8 cellular contexts compared by ENCODE assay signal in the genomic region with DNA sequence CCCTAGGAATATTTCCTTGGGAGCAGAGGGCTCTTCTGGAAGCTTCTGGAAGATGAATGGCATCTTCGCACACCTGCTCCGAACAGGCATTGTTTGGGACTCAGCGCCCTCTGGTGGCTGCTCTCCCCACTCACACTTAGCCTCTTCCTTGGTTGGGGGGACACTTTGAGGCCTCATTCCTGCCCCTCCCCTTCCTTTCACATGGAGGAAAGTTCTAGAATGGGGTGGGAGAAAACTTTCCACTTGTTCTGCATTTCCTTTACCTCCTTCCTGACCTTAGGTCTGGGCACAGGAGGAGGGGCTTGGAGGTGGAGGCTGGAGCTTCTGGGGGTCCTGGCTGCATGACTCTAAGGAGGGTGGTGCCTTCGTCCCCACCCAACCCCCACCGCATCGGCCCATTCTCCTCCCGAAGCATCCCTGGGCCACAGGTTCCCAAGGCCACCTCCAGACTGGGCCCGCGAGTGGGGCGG. TPM values are rescaled to one million over a fixed set of nuclear protein-coding genes. Genes with fewer than 3 reads are reported as not detected.
A peak's percentile ranks its signal among the peaks of the same experiment; 100 is the strongest.
DNase-seq lines count a peak whose midpoint lies in the region; ATAC-seq, FAIRE-seq and TF ChIP-seq lines count a peak whose summit lies in the region.

No MANE protein-coding gene starts in this region.

- TF ChIP-seq EP300 in SK-N-SH (IDR thresholded peaks at IDR 0.05; ENCODE audit: borderline replicate concordance in 1 of 2, low read depth in 1 of 2, low read length in 1 of 2) (no peak; a peak in 1 of 4 replicates), K562 (IDR thresholded peaks at IDR 0.05; ENCODE audit: low read length) (peak; percentile 19; the same call in 1 of the 2 replicates)

- TF ChIP-seq POLR2A in K562 (conservative IDR thresholded peaks at IDR 0.05) = no peak

- CTCF ChIA-PET in SK-N-SH (lab: Yijun Ruan, JAX) (interaction anchor here (0.6 to 5.8 kb wide), 78 partner anchors 12 to 812 kb away, joined by 3 to 109 read pairs (median 4); a partner anchor contains a TSS), K562 (lab: Yijun Ruan, JAX; ENCODE audit: low intra/inter-chr PET ratio) (interaction anchor here (0.6 to 3.7 kb wide), 5 partner anchors 11 to 325 kb away, joined by 3 to 13 read pairs (median 4); no protein-coding TSS in a partner anchor)

- H3K9me1 ChIP-seq in K562 (ENCODE audit: control insufficient read depth, insufficient read depth, low read length) = no peaks in the 10 kb centered on the region

- intact Hi-C loops in Right ventricle myocardium superior (cut with DNase I) = loop anchor here (2.0 kb wide), 1 partner anchor 325 kb away; no protein-coding TSS in a partner anchor
- intact Hi-C loops in cardiac septum (cut with DNase I) = loop anchor here (2.0 to 5.0 kb wide), 3 partner anchors 270 to 650 kb away; no protein-coding TSS in a partner anchor
- intact Hi-C loops in K562 (cut with micrococcal nuclease) = loop anchor here (1.0 to 5.0 kb wide), 5 partner anchors 148 to 329 kb away; no protein-coding TSS in a partner anchor

- H3F3A ChIP-seq in SK-N-SH (replicated peaks; ENCODE audit: insufficient read depth) = no peaks in the 10 kb centered on the region

- POLR2A ChIA-PET in SK-N-SH (lab: Yijun Ruan, JAX) = no interaction called here
- POLR2A ChIA-PET in K562 (lab: Yijun Ruan, JAX) = no interaction called here

- WGBS in SK-N-SH (ENCODE audit: low lambda C conversion rate) = 36% methylated on average over 10 of the region's 10 CpGs
- WGBS in K562 (ENCODE audit: insufficient coverage, low coverage, missing lambda C conversion rate) = 2% methylated on average over 10 of the region's 10 CpGs

- H3K36me3 ChIP-seq in SK-N-SH (replicated peaks in 1 of 2; ENCODE audit: control insufficient read depth in 1 of 2, insufficient read depth in 2 of 2, low read length in 1 of 2) = no peaks in the 10 kb centered on the region
- no peaks in the 10 kb centered on the region for H3K36me3 ChIP-seq in K562 (ENCODE audit: control insufficient read depth, insufficient read depth, low read length)

- H3K4me2 ChIP-seq in SK-N-SH (no peak overlapping the region), K562 (ENCODE audit: insufficient read depth, low read length) (no peak overlapping the region)

- TF ChIP-seq CTCF in SK-N-SH (IDR thresholded peaks at IDR 0.05) (peak; percentile 94), K562 (IDR thresholded peaks at IDR 0.05 in 2 of 3, conservative IDR thresholded peaks at IDR 0.05 in 1 of 3; ENCODE audit: insufficient read depth in 2 of 3, low read depth in 1 of 3, low read length in 3 of 3) (peak; percentile 80 to 91 (median 89))

- H3K27me3 ChIP-seq in SK-N-SH (ENCODE audit: insufficient read depth) = no peaks in the 10 kb centered on the region
- peaks cover 15 to 77% of the 10 kb centered on the region in 2 experiments; a peak in 4 of 5 replicates for H3K27me3 ChIP-seq in K562 (ENCODE audit: control insufficient read depth in 2 of 2, insufficient read depth in 2 of 2, low read length in 2 of 2)

- no peak overlapping the region for H3K27ac ChIP-seq in SK-N-SH (ENCODE audit: low read depth in 2 of 2, low read length in 1 of 2)
- H3K27ac ChIP-seq in K562 (ENCODE audit: extremely low read depth, low read depth, low read length) = no peak overlapping the region

- BruUV-seq in K562 (replicated peaks; lab: Mats Ljungman, UMichigan) = no TSS peak

- peak; percentile 83 for TF ChIP-seq RAD21 in SK-N-SH (IDR thresholded peaks at IDR 0.05; ENCODE audit: low read length)
- peak; percentile 84 to 93 for TF ChIP-seq RAD21 in K562 (CRISPR knock-in tag; conservative IDR thresholded peaks at IDR 0.05 in 1 of 2, IDR thresholded peaks at IDR 0.05 in 1 of 2)

- H3K79me2 ChIP-seq in SK-N-SH (ENCODE audit: insufficient read depth) (no peaks in the 10 kb centered on the region), K562 (ENCODE audit: control insufficient read depth, insufficient read depth, low read length) (no peaks in the 10 kb centered on the region)

- H3K9me2 ChIP-seq in SK-N-SH = no peaks in the 10 kb centered on the region

- peak; percentile 64 for DNase-seq in Right ventricle myocardium superior
- no peak for DNase-seq in cardiac septum (ENCODE audit: low spot score)
- peak; percentile 81 for DNase-seq in SK-N-SH
- peak; percentile 70 to 84 (median 80) for DNase-seq in K562 (ENCODE audit: extremely low read depth in 1 of 4, low spot score in 3 of 4)
- DNase-seq in iris pigment epithelial cell (ENCODE audit: low read depth) = peak; percentile 38
- peak; percentile 19 to 44 for DNase-seq in stimulated activated CD4-positive, alpha-beta T cell treated with anti-CD3 and anti-CD28 coated beads, Interleukin-4, amount 100 ng/mL, for 48 hours (ENCODE audit: low read depth in 2 of 2)
- DNase-seq in NCI-H226 = no peak

- in situ Hi-C loops in K562 (cut with MboI) = loop anchor here (5.0 kb wide), 1 partner anchor 325 kb away; no protein-coding TSS in a partner anchor

- H3K4me3 ChIP-seq in SK-N-SH (ENCODE audit: low read depth in 2 of 2, low read length in 1 of 2) (no peak overlapping the region; a peak in 1 of 4 replicates), K562 (no peak overlapping the region)

- H3K9me3 ChIP-seq in SK-N-SH (no peaks in the 10 kb centered on the region), K562 (replicated peaks; ENCODE audit: control insufficient read depth, insufficient read depth, low read depth, low read length) (no peaks in the 10 kb centered on the region)

- peak; percentile 67 for ATAC-seq in Right ventricle myocardium superior (ENCODE audit: poor library complexity)
- ATAC-seq in HG03521 (IDR thresholded peaks at IDR 0.05; ENCODE audit: unreplicated experiment) = peak; percentile 46
- peak; percentile 92 for ATAC-seq in K562

- no peak overlapping the region for H3K9ac ChIP-seq in SK-N-SH
- no peak overlapping the region for H3K9ac ChIP-seq in K562 (ENCODE audit: insufficient read depth in 1 of 2, low read depth in 2 of 2, low read length in 2 of 2)

- no peaks in the 10 kb centered on the region for H4K20me1 ChIP-seq in SK-N-SH (ENCODE audit: insufficient read depth)
- H4K20me1 ChIP-seq in K562 (replicated peaks; ENCODE audit: control insufficient read depth, insufficient read depth, low read length) = no peaks in the 10 kb centered on the region; the same call in 1 of the 2 replicates

- H2AFZ ChIP-seq in SK-N-SH (ENCODE audit: low read depth) (no peak overlapping the region), K562 (ENCODE audit: low read depth, low read length) (no peak overlapping the region)

- no peaks in the 10 kb centered on the region for H3K4me1 ChIP-seq in SK-N-SH (ENCODE audit: control insufficient read depth in 1 of 2, insufficient read depth in 2 of 2, low read depth in 1 of 2, low read length in 1 of 2)
- H3K4me1 ChIP-seq in K562 (replicated peaks in 1 of 2; ENCODE audit: control insufficient read depth in 2 of 2, insufficient read depth in 2 of 2, low read length in 2 of 2) = peaks cover 0 to 2% of the 10 kb centered on the region in 2 experiments; a peak in 1 of 5 replicates

- peak; percentile 80 for FAIRE-seq in K562 (lab: Jason Lieb, UNC)

TF ChIP-seq in SK-N-SH, 30 proteins besides CTCF, POLR2A, EP300 and RAD21 (continues in another document):
- TF ChIP-seq GATA2 (CRISPR knock-in tag; IDR thresholded peaks at IDR 0.05) (no peak), SMC3 (IDR thresholded peaks at IDR 0.05; ENCODE audit: low read depth, low read length) (peak; percentile 85), RXRA (IDR thresholded peaks at IDR 0.05; ENCODE audit: borderline replicate concordance, low read depth) (no peak), RFX5 (IDR thresholded peaks at IDR 0.05; ENCODE audit: low read length) (no peak)
- TF ChIP-seq, protein P1, sequence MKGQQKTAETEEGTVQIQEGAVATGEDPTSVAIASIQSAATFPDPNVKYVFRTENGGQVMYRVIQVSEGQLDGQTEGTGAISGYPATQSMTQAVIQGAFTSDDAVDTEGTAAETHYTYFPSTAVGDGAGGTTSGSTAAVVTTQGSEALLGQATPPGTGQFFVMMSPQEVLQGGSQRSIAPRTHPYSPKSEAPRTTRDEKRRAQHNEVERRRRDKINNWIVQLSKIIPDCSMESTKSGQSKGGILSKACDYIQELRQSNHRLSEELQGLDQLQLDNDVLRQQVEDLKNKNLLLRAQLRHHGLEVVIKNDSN (IDR thresholded peaks at IDR 0.05; ENCODE audit: borderline replicate concordance, low read depth) = no peak

TF ChIP-seq in K562, 482 proteins besides CTCF, POLR2A, EP300 and RAD21 (continues in another document):
- TF ChIP-seq ARID2 (IDR thresholded peaks at IDR 0.05) = peak; percentile 65; the same call in 1 of the 2 replicates
- TF ChIP-seq ZNF766 (CRISPR knock-in tag; conservative IDR thresholded peaks at IDR 0.05) = no peak
- peak; percentile 81; the same call in 1 of the 2 replicates for TF ChIP-seq STAG1 (CRISPR knock-in tag; IDR thresholded peaks at IDR 0.05; ENCODE audit: borderline replicate concordance)
- TF ChIP-seq BRCA1 (IDR thresholded peaks at IDR 0.05) = no peak
- TF ChIP-seq BRCA1 (CRISPR knock-in tag; IDR thresholded peaks at IDR 0.05) = no peak

RNA-seq across cellular contexts. Expression of a gene that starts 19.3 kb away (rescaled TPM):
- total RNA-seq in Right ventricle myocardium superior (not detected), cardiac septum (not detected), K562 (2014; rRNA removed) (not detected in 2 replicates), K562 (2014; rRNA removed; fragmentation: Illumina TruSeq; extraction: Trizol) (not detected in 2 replicates), K562 (2015; rRNA removed; fragmentation: Illumina TruSeq; extraction: Trizol) (not detected in 2 replicates), K562 (2021) (not detected in 2 replicates)
- polyA plus RNA-seq in SK-N-SH (2012; rRNA removed) (0.11 and 0.25 TPM in 2 replicates), K562 (2011; rRNA removed) (not detected in 2 replicates), K562 (2014; fragmentation: Illumina TruSeq; extraction: Trizol) (not detected in 2 replicates), K562 (2014; fragmentation: Nextera tagmentation; extraction: Ambion mirVana) (not detected), K562 (2014; rRNA removed) (not detected in 2 replicates)
- polyA plus RNA-seq in SK-N-SH (2012; cell fraction: cytosol; rRNA removed) = 0.08 and 0.17 TPM in 2 replicates
- 0.10 and 0.33 TPM in 2 replicates for polyA plus RNA-seq in SK-N-SH (2012; cell fraction: nucleus; rRNA removed)
- total RNA-seq in K562 (2011; cell fraction: chromatin; rRNA removed; ENCODE audit: low replicate concordance) = not detected in 2 replicates
- total RNA-seq in K562 (2011; cell fraction: nucleolus; rRNA removed) = not detected in 2 replicates
- total RNA-seq in K562 (2011; cell fraction: nucleoplasm; rRNA removed) = not detected in 2 replicates
- polyA plus RNA-seq in K562 (2011; cell fraction: cytosol; rRNA removed) = not detected in 2 replicates
- not detected in 2 replicates for polyA plus RNA-seq in K562 (2011; cell fraction: nucleus; rRNA removed)
- polyA plus RNA-seq in K562 (2012) = not detected in 2 replicates
- polyA minus RNA-seq in K562 (2011; rRNA and poly(A)+ RNA removed) = not detected in 2 replicates
- polyA minus RNA-seq in K562 (2011; cell fraction: cytosol; rRNA and poly(A)+ RNA removed) = not detected in 2 replicates
- polyA minus RNA-seq in K562 (2011; cell fraction: nucleus; rRNA and poly(A)+ RNA removed) = not detected in 2 replicates

Comparison
In these comparisons a context has a peak if more than half of its experiments do, and no peak if none do; other contexts are left out.
1. DNase-seq: peak in Right ventricle myocardium superior (single experiment), SK-N-SH (single experiment), K562 (4 of 4), iris pigment epithelial cell (single experiment) and stimulated activated CD4-positive, alpha-beta T cell treated with anti-CD3 and anti-CD28 coated beads, Interleukin-4, amount 100 ng/mL, for 48 hours (2 of 2); none in cardiac septum (single experiment) and NCI-H226 (single experiment).
2. Peak in every context shown above with its lines, with median percentiles within 50 percentile points of each other: ATAC-seq.